Comparison of ENCODE assay signal across 8 cellular contexts in genomic region chr11:45930031-45930794, GRCh38. TPM values are rescaled to one million over a fixed set of nuclear protein-coding genes. Genes with fewer than 3 reads are reported as not detected.
A peak's percentile ranks its signal among the peaks of the same experiment; 100 is the strongest.
DNase-seq lines count a peak whose midpoint lies in the region; ATAC-seq, FAIRE-seq and TF ChIP-seq lines count a peak whose summit lies in the region.

No MANE protein-coding gene starts in this region.

- H3K36me3 Mint-ChIP-seq in mesothelial cell of epicardium: peaks cover 16% of the 10 kb centered on the region

- peaks cover 11% of the 10 kb centered on the region for H3K27me3 Mint-ChIP-seq in mesothelial cell of epicardium (ENCODE audit: low read depth)

- H3K4me3 Mint-ChIP-seq in mesothelial cell of epicardium: no peak overlapping the region

- peaks cover 0 to 66% (median 14%) of the 10 kb centered on the region in 11 experiments; a peak in 16 of 22 replicates for H4K20me1 ChIP-seq in BLaER1 treated with 17β-estradiol and CSF1 and Interleukin-3, amounts not matched to agents 10 nM and 100 nM
- H4K20me1 ChIP-seq in HepG2 (ENCODE audit: insufficient read depth, low read length): no peaks in the 10 kb centered on the region

- peak overlapping the region in 10 of 11 experiments; percentile 33 to 88 (median 80); a peak in 19 of 22 replicates for H3K27ac ChIP-seq in BLaER1 treated with 17β-estradiol and CSF1 and Interleukin-3, amounts not matched to agents 10 nM and 100 nM
- H3K27ac ChIP-seq in HepG2 (ENCODE audit: extremely low read length, insufficient read depth, low read length): no peak overlapping the region

- peak overlapping the region in 8 of 10 experiments; percentile 8 to 60 (median 42); a peak in 12 of 20 replicates for H3K4me3 ChIP-seq in BLaER1 treated with 17β-estradiol and CSF1 and Interleukin-3, amounts not matched to agents 10 nM and 100 nM
- no peak overlapping the region for H3K4me3 ChIP-seq in HepG2 (replicated peaks in 1 of 3; ENCODE audit: insufficient read depth in 1 of 3, low read depth in 2 of 3, low read length in 3 of 3)

- POLR2A ChIA-PET in HepG2 (lab: Yijun Ruan, JAX): interaction anchor here (0.6 to 2.3 kb wide), 3 partner anchors 8 to 131 kb away, joined by 3 to 7 read pairs (median 5); partner anchors contain the start of genes LARGE2 and PEX16

- ATAC-seq in GM18909 (IDR thresholded peaks at IDR 0.05; ENCODE audit: poor library complexity, unreplicated experiment) (peak; percentile 94), HG02973 (IDR thresholded peaks at IDR 0.05; ENCODE audit: unreplicated experiment) (peak; percentile 75), HepG2 (peak; percentile 12)

- in situ Hi-C loops in HepG2 (cut with HindIII; ENCODE audit: extremely low pct_ligation_motif_present, low pct_unique_long_range_greater_than_20kb): no loop called here

- peaks cover 60 to 99% (median 95%) of the 10 kb centered on the region in 10 experiments for H3K4me1 ChIP-seq in BLaER1 treated with 17β-estradiol and CSF1 and Interleukin-3, amounts not matched to agents 10 nM and 100 nM
- H3K4me1 ChIP-seq in HepG2 (ENCODE audit: insufficient read depth, low read length): peaks cover 28% of the 10 kb centered on the region

- no peak overlapping the region for H2AFZ ChIP-seq in HepG2 (ENCODE audit: low read length)

- H3K9ac ChIP-seq in BLaER1 treated with 17β-estradiol and CSF1 and Interleukin-3, amounts not matched to agents 10 nM and 100 nM: peak overlapping the region in 10 of 11 experiments; percentile 21 to 77 (median 68); a peak in 19 of 22 replicates
- no peak overlapping the region for H3K9ac ChIP-seq in HepG2 (ENCODE audit: insufficient read depth, low read depth, low read length)

- TF ChIP-seq EP300 in HepG2 (IDR thresholded peaks at IDR 0.05; ENCODE audit: low read depth in 2 of 2, low read length in 2 of 2): no peak
- TF ChIP-seq EP300 in HepG2 (CRISPR knock-in tag; IDR thresholded peaks at IDR 0.05; ENCODE audit: borderline replicate concordance): no peak

- H3K9me3 ChIP-seq in BLaER1 treated with 17β-estradiol and CSF1 and Interleukin-3, amounts not matched to agents 10 nM and 100 nM (replicated peaks in 1 of 11): no peaks in the 10 kb centered on the region
- H3K9me3 ChIP-seq in HepG2 (ENCODE audit: low read length): no peaks in the 10 kb centered on the region

- peaks cover 0 to 26% (median 2%) of the 10 kb centered on the region in 11 experiments; a peak in 13 of 22 replicates for H3K27me3 ChIP-seq in BLaER1 treated with 17β-estradiol and CSF1 and Interleukin-3, amounts not matched to agents 10 nM and 100 nM
- H3K27me3 ChIP-seq in HepG2 (ENCODE audit: control insufficient read depth in 1 of 2, insufficient read depth in 2 of 2, low read length in 2 of 2): no peaks in the 10 kb centered on the region

- peaks cover 4% of the 10 kb centered on the region for H3K4me1 Mint-ChIP-seq in mesothelial cell of epicardium

- no peak for FAIRE-seq in HepG2 (lab: Jason Lieb, UNC)
- no peak for FAIRE-seq in HTR-8/SVneo (lab: Jason Lieb, UNC)

- intact Hi-C loops in HepG2 (cut with micrococcal nuclease; ENCODE audit: unreplicated experiment): no loop called here

- H3K27ac Mint-ChIP-seq in mesothelial cell of epicardium: no peak overlapping the region

- peaks cover 8 to 26% (median 14%) of the 10 kb centered on the region in 11 experiments for H3K36me3 ChIP-seq in BLaER1 treated with 17β-estradiol and CSF1 and Interleukin-3, amounts not matched to agents 10 nM and 100 nM
- peaks cover 6 to 19% of the 10 kb centered on the region in 2 experiments; a peak in 3 of 5 replicates for H3K36me3 ChIP-seq in HepG2 (replicated peaks in 1 of 2; ENCODE audit: control insufficient read depth in 1 of 2, insufficient read depth in 2 of 2, low read length in 2 of 2)

- TF ChIP-seq CTCF in HepG2 (CRISPR knock-in tag; IDR thresholded peaks at IDR 0.05) (no peak), mesothelial cell of epicardium (IDR thresholded peaks at IDR 0.05; ENCODE audit: unreplicated experiment) (no peak)

- H3K79me2 ChIP-seq in HepG2 (ENCODE audit: insufficient read depth, low read length): no peaks in the 10 kb centered on the region

- BruUV-seq in HepG2 (replicated peaks; lab: Mats Ljungman, UMichigan): no TSS peak

- CTCF ChIA-PET in HepG2 (lab: Yijun Ruan, JAX; ENCODE audit: low intra/inter-chr PET ratio, low total read pairs): no interaction called here

- DNase-seq in NCI-H2029 treated with DMSO at 0.1 percent for 48 hours (lab: John Stamatoyannopoulos, UW): peak; percentile 68
- peak; percentile 53 for DNase-seq in activated CD8-positive, alpha-beta memory T cell treated with anti-CD3 and anti-CD28 coated beads, Interleukin-2, amount 50 U/mL, for 48 hours
- DNase-seq in HepG2 (ENCODE audit: low spot score): no peak
- DNase-seq in mesothelial cell of epicardium (ENCODE audit: low spot score in 2 of 2, unreplicated experiment in 2 of 2): no peak
- DNase-seq in HTR-8/SVneo (ENCODE audit: insufficient read length, low spot score): no peak

- 72% methylated on average over 11 of the region's 14 CpGs for WGBS in HepG2 (ENCODE audit: low lambda C conversion rate)

- no peak for TF ChIP-seq RAD21 in HepG2 (CRISPR knock-in tag; IDR thresholded peaks at IDR 0.05)

- no peak for TF ChIP-seq POLR2A in HepG2 (IDR thresholded peaks at IDR 0.05; ENCODE audit: insufficient read depth in 1 of 2, low read depth in 2 of 2, low read length in 2 of 2)

- H3K4me2 ChIP-seq in BLaER1 treated with 17β-estradiol and CSF1 and Interleukin-3, amounts not matched to agents 10 nM and 100 nM: peak overlapping the region; percentile 77 to 99 (median 95)
- no peak overlapping the region for H3K4me2 ChIP-seq in HepG2 (ENCODE audit: low read depth, low read length)

- no peaks in the 10 kb centered on the region for H3K9me3 Mint-ChIP-seq in mesothelial cell of epicardium

RNA-seq across cellular contexts. Expression of gene LARGE2, which starts 7.8 kb away (rescaled TPM):
- total RNA-seq in HepG2 (2016; rRNA removed; fragmentation: Illumina TruSeq; extraction: Trizol) (10.0 and 21.6 TPM in 2 replicates), mesothelial cell of epicardium (5.0 to 6.0 TPM (median 5.2 TPM) in 3 replicates)
- 14.2 and 19.1 TPM in 2 replicates for total RNA-seq in HepG2 (2016; cell fraction: cytosol; rRNA removed; fragmentation: Illumina TruSeq; extraction: Trizol; ENCODE audit: low read depth)
- 7.5 and 20.4 TPM in 2 replicates for total RNA-seq in HepG2 (2016; cell fraction: insoluble cytoplasmic fraction; rRNA removed; fragmentation: Illumina TruSeq; extraction: Trizol)
- 31.5 and 38.0 TPM in 2 replicates for total RNA-seq in HepG2 (2016; cell fraction: membrane; rRNA removed; fragmentation: Illumina TruSeq; extraction: Trizol)
- total RNA-seq in HepG2 (2016; cell fraction: nucleus; rRNA removed; fragmentation: Illumina TruSeq; extraction: Trizol): 12.2 and 18.7 TPM in 2 replicates
- polyA plus RNA-seq in HepG2 (2011; rRNA removed): 8.5 and 12.5 TPM in 2 replicates
- 6.6 and 10.9 TPM in 2 replicates for polyA plus RNA-seq in HepG2 (2011; cell fraction: cytosol; rRNA removed)
- 32.4 and 37.4 TPM in 2 replicates for polyA plus RNA-seq in HepG2 (2011; cell fraction: nucleus; rRNA removed)
- polyA plus RNA-seq in HepG2 (2012): 9.6 and 9.7 TPM in 2 replicates
- polyA plus RNA-seq in HepG2 (2016; cell fraction: cytosol; fragmentation: Illumina TruSeq; extraction: Trizol; ENCODE audit: low read depth): 20.1 and 23.9 TPM in 2 replicates
- 13.5 and 14.3 TPM in 2 replicates for polyA plus RNA-seq in HepG2 (2016; cell fraction: insoluble cytoplasmic fraction; fragmentation: Illumina TruSeq; extraction: Trizol; ENCODE audit: low read depth)
- 33.6 and 37.3 TPM in 2 replicates for polyA plus RNA-seq in HepG2 (2016; cell fraction: membrane; fragmentation: Illumina TruSeq; extraction: Trizol; ENCODE audit: low read depth)
- 50.8 and 52.9 TPM in 2 replicates for polyA plus RNA-seq in HepG2 (2016; cell fraction: nucleus; fragmentation: Illumina TruSeq; extraction: Trizol; ENCODE audit: insufficient read depth, low read depth)
- 15.3 TPM in 1 of 2 replicates, not detected in the other for polyA minus RNA-seq in HepG2 (2011; rRNA and poly(A)+ RNA removed; ENCODE audit: low replicate concordance)
- polyA minus RNA-seq in HepG2 (2011; cell fraction: cytosol; rRNA and poly(A)+ RNA removed): 2.2 and 5.0 TPM in 2 replicates
- polyA minus RNA-seq in HepG2 (2011; cell fraction: nucleus; rRNA and poly(A)+ RNA removed): 3.2 and 3.5 TPM in 2 replicates

RNA-seq across cellular contexts. Expression of gene PEX16, which starts 12.5 kb away (rescaled TPM):
- total RNA-seq in HepG2 (2016; rRNA removed; fragmentation: Illumina TruSeq; extraction: Trizol) (18.6 and 21.8 TPM in 2 replicates), mesothelial cell of epicardium (19.8 to 23.1 TPM (median 20.7 TPM) in 3 replicates)
- 11.4 and 13.9 TPM in 2 replicates for total RNA-seq in HepG2 (2016; cell fraction: cytosol; rRNA removed; fragmentation: Illumina TruSeq; extraction: Trizol; ENCODE audit: low read depth)
- total RNA-seq in HepG2 (2016; cell fraction: insoluble cytoplasmic fraction; rRNA removed; fragmentation: Illumina TruSeq; extraction: Trizol): 14.6 and 24.3 TPM in 2 replicates
- 18.4 and 20.4 TPM in 2 replicates for total RNA-seq in HepG2 (2016; cell fraction: membrane; rRNA removed; fragmentation: Illumina TruSeq; extraction: Trizol)
- 20.1 and 24.1 TPM in 2 replicates for total RNA-seq in HepG2 (2016; cell fraction: nucleus; rRNA removed; fragmentation: Illumina TruSeq; extraction: Trizol)
- polyA plus RNA-seq in HepG2 (2011; rRNA removed): 12.5 and 16.8 TPM in 2 replicates
- polyA plus RNA-seq in HepG2 (2011; cell fraction: cytosol; rRNA removed): 13.7 and 17.1 TPM in 2 replicates
- 47.3 and 52.6 TPM in 2 replicates for polyA plus RNA-seq in HepG2 (2011; cell fraction: nucleus; rRNA removed)
- 10.4 and 13.1 TPM in 2 replicates for polyA plus RNA-seq in HepG2 (2012)
- polyA plus RNA-seq in HepG2 (2016; cell fraction: cytosol; fragmentation: Illumina TruSeq; extraction: Trizol; ENCODE audit: low read depth): 9.0 and 11.2 TPM in 2 replicates
- polyA plus RNA-seq in HepG2 (2016; cell fraction: insoluble cytoplasmic fraction; fragmentation: Illumina TruSeq; extraction: Trizol; ENCODE audit: low read depth): 13.3 and 13.5 TPM in 2 replicates
- polyA plus RNA-seq in HepG2 (2016; cell fraction: membrane; fragmentation: Illumina TruSeq; extraction: Trizol; ENCODE audit: low read depth): 10.8 and 13.0 TPM in 2 replicates
- 34.9 and 44.4 TPM in 2 replicates for polyA plus RNA-seq in HepG2 (2016; cell fraction: nucleus; fragmentation: Illumina TruSeq; extraction: Trizol; ENCODE audit: insufficient read depth, low read depth)
- 19.0 and 26.5 TPM in 2 replicates for polyA minus RNA-seq in HepG2 (2011; rRNA and poly(A)+ RNA removed; ENCODE audit: low replicate concordance)
- polyA minus RNA-seq in HepG2 (2011; cell fraction: cytosol; rRNA and poly(A)+ RNA removed): 7.1 and 8.4 TPM in 2 replicates
- polyA minus RNA-seq in HepG2 (2011; cell fraction: nucleus; rRNA and poly(A)+ RNA removed): 19.3 and 22.0 TPM in 2 replicates

RNA-seq across cellular contexts. Expression of gene FREY1, which starts 23.1 kb away (rescaled TPM):
- 0.73 TPM in 1 of 2 replicates, not detected in the other for total RNA-seq in HepG2 (2016; rRNA removed; fragmentation: Illumina TruSeq; extraction: Trizol)
- not detected in 2 replicates for total RNA-seq in HepG2 (2016; cell fraction: cytosol; rRNA removed; fragmentation: Illumina TruSeq; extraction: Trizol; ENCODE audit: low read depth)
- total RNA-seq in HepG2 (2016; cell fraction: insoluble cytoplasmic fraction; rRNA removed; fragmentation: Illumina TruSeq; extraction: Trizol): 0.27 and 0.52 TPM in 2 replicates
- total RNA-seq in HepG2 (2016; cell fraction: membrane; rRNA removed; fragmentation: Illumina TruSeq; extraction: Trizol): not detected in 2 replicates
- 1.3 TPM in 1 of 2 replicates, not detected in the other for total RNA-seq in HepG2 (2016; cell fraction: nucleus; rRNA removed; fragmentation: Illumina TruSeq; extraction: Trizol)
- polyA plus RNA-seq in HepG2 (2011; rRNA removed): 0.22 and 0.44 TPM in 2 replicates
- polyA plus RNA-seq in HepG2 (2011; cell fraction: cytosol; rRNA removed): not detected in 2 replicates
- polyA plus RNA-seq in HepG2 (2011; cell fraction: nucleus; rRNA removed): 2.4 and 5.3 TPM in 2 replicates
- polyA plus RNA-seq in HepG2 (2012): 0.27 TPM in 1 of 2 replicates, not detected in the other
- polyA plus RNA-seq in HepG2 (2016; cell fraction: cytosol; fragmentation: Illumina TruSeq; extraction: Trizol; ENCODE audit: low read depth): not detected in 2 replicates
- not detected in 2 replicates for polyA plus RNA-seq in HepG2 (2016; cell fraction: insoluble cytoplasmic fraction; fragmentation: Illumina TruSeq; extraction: Trizol; ENCODE audit: low read depth)
- polyA plus RNA-seq in HepG2 (2016; cell fraction: membrane; fragmentation: Illumina TruSeq; extraction: Trizol; ENCODE audit: low read depth): not detected in 2 replicates
- not detected in 2 replicates for polyA plus RNA-seq in HepG2 (2016; cell fraction: nucleus; fragmentation: Illumina TruSeq; extraction: Trizol; ENCODE audit: insufficient read depth, low read depth)
- polyA minus RNA-seq in HepG2 (2011; rRNA and poly(A)+ RNA removed; ENCODE audit: low replicate concordance): 4.0 and 13.4 TPM in 2 replicates
- polyA minus RNA-seq in HepG2 (2011; cell fraction: cytosol; rRNA and poly(A)+ RNA removed): not detected in 2 replicates
- 7.2 and 7.8 TPM in 2 replicates for polyA minus RNA-seq in HepG2 (2011; cell fraction: nucleus; rRNA and poly(A)+ RNA removed)
- total RNA-seq in mesothelial cell of epicardium: 2.3 to 3.9 TPM (median 3.4 TPM) in 3 replicates

RNA-seq across cellular contexts. Expression of gene MAPK8IP1, which starts 44.8 kb away (rescaled TPM):
- total RNA-seq in HepG2 (2016; rRNA removed; fragmentation: Illumina TruSeq; extraction: Trizol): 3.0 and 4.2 TPM in 2 replicates
- 1.8 and 1.9 TPM in 2 replicates for total RNA-seq in HepG2 (2016; cell fraction: cytosol; rRNA removed; fragmentation: Illumina TruSeq; extraction: Trizol; ENCODE audit: low read depth)
- 4.1 and 4.2 TPM in 2 replicates for total RNA-seq in HepG2 (2016; cell fraction: insoluble cytoplasmic fraction; rRNA removed; fragmentation: Illumina TruSeq; extraction: Trizol)
- 4.9 and 5.4 TPM in 2 replicates for total RNA-seq in HepG2 (2016; cell fraction: membrane; rRNA removed; fragmentation: Illumina TruSeq; extraction: Trizol)
- total RNA-seq in HepG2 (2016; cell fraction: nucleus; rRNA removed; fragmentation: Illumina TruSeq; extraction: Trizol): 2.2 and 2.8 TPM in 2 replicates
- 2.2 and 3.1 TPM in 2 replicates for polyA plus RNA-seq in HepG2 (2011; rRNA removed)
- polyA plus RNA-seq in HepG2 (2011; cell fraction: cytosol; rRNA removed): 2.2 and 3.1 TPM in 2 replicates
- polyA plus RNA-seq in HepG2 (2011; cell fraction: nucleus; rRNA removed): 5.3 and 6.8 TPM in 2 replicates
- 1.2 and 1.9 TPM in 2 replicates for polyA plus RNA-seq in HepG2 (2012)
- 2.5 and 2.9 TPM in 2 replicates for polyA plus RNA-seq in HepG2 (2016; cell fraction: cytosol; fragmentation: Illumina TruSeq; extraction: Trizol; ENCODE audit: low read depth)
- 4.7 and 5.0 TPM in 2 replicates for polyA plus RNA-seq in HepG2 (2016; cell fraction: insoluble cytoplasmic fraction; fragmentation: Illumina TruSeq; extraction: Trizol; ENCODE audit: low read depth)
- polyA plus RNA-seq in HepG2 (2016; cell fraction: membrane; fragmentation: Illumina TruSeq; extraction: Trizol; ENCODE audit: low read depth): 5.4 and 6.2 TPM in 2 replicates
- polyA plus RNA-seq in HepG2 (2016; cell fraction: nucleus; fragmentation: Illumina TruSeq; extraction: Trizol; ENCODE audit: insufficient read depth, low read depth): 5.6 and 7.4 TPM in 2 replicates
- polyA minus RNA-seq in HepG2 (2011; rRNA and poly(A)+ RNA removed; ENCODE audit: low replicate concordance): 1.2 and 6.3 TPM in 2 replicates
- polyA minus RNA-seq in HepG2 (2011; cell fraction: cytosol; rRNA and poly(A)+ RNA removed): 2.4 TPM in 2 replicates
- polyA minus RNA-seq in HepG2 (2011; cell fraction: nucleus; rRNA and poly(A)+ RNA removed): 1.2 TPM in 2 replicates
- 11.5 to 13.8 TPM (median 12.7 TPM) in 3 replicates for total RNA-seq in mesothelial cell of epicardium

Comparison
In these comparisons a context has a peak if more than half of its experiments do, and no peak if none do; other contexts are left out.
1. H3K4me3 ChIP-seq: peak in BLaER1 treated with 17β-estradiol and CSF1 and Interleukin-3, amounts not matched to agents 10 nM and 100 nM (8 of 10); none in HepG2 (0 of 3).
2. ATAC-seq: peak in every context shown above with its lines; median percentile 94 in GM18909; 75 in HG02973; 12 in HepG2.
3. DNase-seq: peak in NCI-H2029 treated with DMSO at 0.1 percent for 48 hours (single experiment) and activated CD8-positive, alpha-beta memory T cell treated with anti-CD3 and anti-CD28 coated beads, Interleukin-2, amount 50 U/mL, for 48 hours (single experiment); none in HepG2 (single experiment), mesothelial cell of epicardium (0 of 2) and HTR-8/SVneo (single experiment).